ENCODE assay signal across 10 cellular contexts in genomic region chr19:5803441-5803751, GRCh38. TPM values are rescaled to one million over a fixed set of nuclear protein-coding genes. Genes with fewer than 3 reads are reported as not detected.
DNase-seq lines count a peak whose midpoint lies in the region; ATAC-seq, FAIRE-seq and TF ChIP-seq lines count a peak whose summit lies in the region.
"Had no signal": no experiment of that assay in that cellular context is flagged by ENCODE, and none has a peak within 500 bp of the region (broad histone marks: within the 10 kb centered on the region; RNA-seq: fewer than 3 reads in every experiment).

No MANE protein-coding gene starts in this region.

- H3K9me3 Mint-ChIP-seq in osteocyte (ENCODE audit: unreplicated experiment): no peaks in the 10 kb centered on the region

- no peaks in the 10 kb centered on the region for H3K9me3 ChIP-seq in DND-41 (ENCODE audit: insufficient read depth, low read length, severe bottlenecking)
- H3K9me3 ChIP-seq in PC-3 (ENCODE audit: low read length): no peaks in the 10 kb centered on the region
- no peaks in the 10 kb centered on the region for H3K9me3 ChIP-seq in effector memory CD4-positive, alpha-beta T cell (ENCODE audit: control insufficient read depth, low read length)

- no peaks in the 10 kb centered on the region for H3K9me2 ChIP-seq in PC-3 (replicated peaks; ENCODE audit: low read length)

- peak overlapping the region in 1 of 2 experiments; percentile 46; a peak in 2 of 4 replicates for H3K4me3 ChIP-seq in DND-41 (ENCODE audit: low read depth in 1 of 2, low read length in 2 of 2)
- H3K4me3 ChIP-seq in PC-3 (ENCODE audit: low read length): peak overlapping the region; percentile 58
- peak overlapping the region; percentile 27 for H3K4me3 ChIP-seq in effector memory CD4-positive, alpha-beta T cell (ENCODE audit: insufficient read depth, low read depth, low read length, poor library complexity, severe bottlenecking)

- peak overlapping the region; percentile 83 for H2AFZ ChIP-seq in DND-41 (ENCODE audit: low read depth, low read length)
- peak overlapping the region; percentile 90 for H2AFZ ChIP-seq in PC-3 (ENCODE audit: low read length)

- peaks cover 16% of the 10 kb centered on the region for H3K4me1 ChIP-seq in DND-41 (ENCODE audit: insufficient read depth, low read length)
- H3K4me1 ChIP-seq in PC-3 (ENCODE audit: insufficient read depth, low read length): peaks cover 12% of the 10 kb centered on the region
- peaks cover 25% of the 10 kb centered on the region for H3K4me1 ChIP-seq in effector memory CD4-positive, alpha-beta T cell (ENCODE audit: control insufficient read depth, insufficient read depth, low read length, poor library complexity, severe bottlenecking)

- H3K27me3 Mint-ChIP-seq in osteocyte (ENCODE audit: unreplicated experiment): peaks cover 33% of the 10 kb centered on the region

- H3K36me3 Mint-ChIP-seq in osteocyte (ENCODE audit: unreplicated experiment): no peaks in the 10 kb centered on the region

- H3K27ac ChIP-seq in DND-41 (ENCODE audit: low read length) (peak overlapping the region; percentile 24), PC-3 (ENCODE audit: low read length) (no peak overlapping the region)
- no peak overlapping the region for H3K27ac ChIP-seq in effector memory CD4-positive, alpha-beta T cell (ENCODE audit: insufficient read depth, low read length, poor library complexity, severe bottlenecking)
- H3K27ac ChIP-seq: VCaP had no signal

- POLR2A ChIA-PET in PC-3 (lab: Charles Lee; ENCODE audit: unreplicated experiment): no interaction called here

- peaks cover 5% of the 10 kb centered on the region for H3K4me1 Mint-ChIP-seq in osteocyte (ENCODE audit: unreplicated experiment)

- BruUV-seq in PC-3 (replicated peaks; lab: Mats Ljungman, UMichigan): no TSS peak

- CTCF ChIA-PET in PC-3 (lab: Charles Lee): interaction anchor here (0.6 to 1.7 kb wide), 11 partner anchors 9 to 244 kb away, joined by 3 to 27 read pairs (median 11); partner anchors contain the start of genes CAPS, NDUFA11 and VMAC

- H4K20me1 ChIP-seq in DND-41 (ENCODE audit: insufficient read depth, low read length) (no peaks in the 10 kb centered on the region), PC-3 (ENCODE audit: low read length) (no peaks in the 10 kb centered on the region)

- ATAC-seq in DND-41 (ENCODE audit: insufficient read depth, low read depth) (no peak), PC-3 (no peak), HG02981 (IDR thresholded peaks at IDR 0.05; ENCODE audit: unreplicated experiment) (no peak), GM19455 (IDR thresholded peaks at IDR 0.05; ENCODE audit: unreplicated experiment) (no peak)

- no peaks in the 10 kb centered on the region for H3K79me2 ChIP-seq in DND-41 (ENCODE audit: insufficient read depth, low read length)
- no peaks in the 10 kb centered on the region for H3K79me2 ChIP-seq in PC-3 (ENCODE audit: low read length)

- H3K4me3 Mint-ChIP-seq in osteocyte (ENCODE audit: unreplicated experiment): peak overlapping the region; percentile 64

- H3K36me3 ChIP-seq in DND-41 (ENCODE audit: insufficient read depth, low read length) (no peaks in the 10 kb centered on the region), PC-3 (ENCODE audit: low read depth, low read length) (no peaks in the 10 kb centered on the region)
- H3K36me3 ChIP-seq in effector memory CD4-positive, alpha-beta T cell (ENCODE audit: control insufficient read depth, insufficient read depth, low read length): no peaks in the 10 kb centered on the region

- H3K9ac ChIP-seq in DND-41 (ENCODE audit: low read depth, low read length): peak overlapping the region; percentile 50
- peak overlapping the region; percentile 44 for H3K9ac ChIP-seq in PC-3 (ENCODE audit: low read length)

- H3K27me3 ChIP-seq in DND-41 (ENCODE audit: insufficient read depth, low read length, poor library complexity) (peaks cover 5% of the 10 kb centered on the region), PC-3 (ENCODE audit: low read length) (no peaks in the 10 kb centered on the region)
- H3K27me3 ChIP-seq in effector memory CD4-positive, alpha-beta T cell (replicated peaks; ENCODE audit: control insufficient read depth, insufficient read depth, low read length, poor library complexity, severe bottlenecking): peaks cover 8% of the 10 kb centered on the region

- peak overlapping the region; percentile 67 for H3K4me2 ChIP-seq in DND-41 (ENCODE audit: insufficient read depth, low read length)
- peak overlapping the region; percentile 85 for H3K4me2 ChIP-seq in PC-3 (ENCODE audit: low read length)

- intact Hi-C loops in PC-3 (cut with micrococcal nuclease): loop anchor here (5.0 kb wide), 1 partner anchor 219 kb away; no protein-coding TSS in a partner anchor

- no peak for FAIRE-seq in D721Med (lab: Jason Lieb, UNC)

- DNase-seq in DND-41: no peak
- no peak for DNase-seq in PC-3
- DNase-seq in effector memory CD4-positive, alpha-beta T cell: no peak
- no peak for DNase-seq in osteocyte (ENCODE audit: extremely low spot score, unreplicated experiment)
- DNase-seq in GDM1 (lab: John Stamatoyannopoulos, UW): no peak
- no peak for DNase-seq in D721Med (ENCODE audit: insufficient read length, low spot score)

- H3F3A ChIP-seq in PC-3 (ENCODE audit: low read length, unreplicated experiment): no peaks in the 10 kb centered on the region

- H3K27ac Mint-ChIP-seq in osteocyte (ENCODE audit: unreplicated experiment): no peak overlapping the region

- TF ChIP-seq CTCF in DND-41 (IDR thresholded peaks at IDR 0.05; ENCODE audit: borderline replicate concordance, extremely low read depth, low read length, poor library complexity, severe bottlenecking): no peak
- TF ChIP-seq CTCF in PC-3 (conservative IDR thresholded peaks at IDR 0.05; ENCODE audit: low read depth, low read length): no peak
- no peak for TF ChIP-seq CTCF in osteocyte (IDR thresholded peaks at IDR 0.05)
- TF ChIP-seq CTCF in D721Med (IDR thresholded peaks at IDR 0.05; ENCODE audit: insufficient read depth, missing control alignments): no peak

RNA-seq across cellular contexts. Expression of gene NRTN, which starts 1.5 kb away (rescaled TPM):
- total RNA-seq in PC-3 (2014; rRNA removed): 3.9 and 8.8 TPM in 2 replicates
- total RNA-seq in osteocyte: 0.40 TPM in 1 of 2 replicates, not detected in the other
- total RNA-seq: glomerular endothelial cell had no signal

RNA-seq across cellular contexts. Expression of gene DUS3L, which starts 12.4 kb away (rescaled TPM):
- total RNA-seq in PC-3 (2014; rRNA removed): 118 and 148 TPM in 2 replicates
- 29.0 and 30.9 TPM in 2 replicates for total RNA-seq in osteocyte

RNA-seq across cellular contexts. Expression of gene PRR22, which starts 18.9 kb away (rescaled TPM):
- total RNA-seq in PC-3 (2014; rRNA removed): 3.5 and 5.6 TPM in 2 replicates
- 2.0 and 3.1 TPM in 2 replicates for total RNA-seq in osteocyte

RNA-seq across cellular contexts. Expression of gene FUT6, which starts 36.1 kb away (rescaled TPM):
- total RNA-seq in PC-3 (2014; rRNA removed) (0.69 TPM in 1 of 2 replicates, not detected in the other), osteocyte (not detected in 2 replicates)
- total RNA-seq: glomerular endothelial cell had no signal

RNA-seq across cellular contexts. Expression of gene FUT3, which starts 47.9 kb away (rescaled TPM):
- total RNA-seq in PC-3 (2014; rRNA removed): 7.7 and 7.8 TPM in 2 replicates
- total RNA-seq in osteocyte: not detected in 2 replicates
- total RNA-seq: glomerular endothelial cell had no signal
